In the genomic region with DNA sequence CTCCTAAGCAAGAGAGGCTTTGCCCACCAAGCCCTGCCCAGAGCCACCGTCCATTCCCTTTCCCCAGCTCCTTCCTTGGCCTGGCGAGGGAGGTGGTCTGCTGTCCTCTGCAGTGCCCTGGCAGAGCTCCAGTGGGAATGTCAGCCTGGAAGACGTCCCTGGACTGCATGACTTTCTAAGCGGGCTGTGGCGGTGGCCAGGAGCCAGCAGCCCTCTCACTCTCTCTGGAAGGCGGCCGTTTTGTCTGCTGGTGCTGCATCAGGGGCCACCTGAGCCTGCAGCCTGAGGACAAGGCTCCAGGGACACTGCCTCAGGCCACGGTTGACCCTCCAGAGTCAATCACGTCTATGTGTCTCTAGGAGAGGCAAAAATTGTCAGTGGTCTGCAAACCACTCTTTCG, we compare ENCODE assay signal across 22 cellular contexts.
DNase-seq lines count a peak whose midpoint lies in the region; ATAC-seq lines count a peak whose summit lies in the region.
"Had no signal": no experiment of that assay in that cellular context is flagged by ENCODE, and none has a peak within 500 bp of the region (broad histone marks: within the 10 kb centered on the region; RNA-seq: fewer than 3 reads in every experiment).

No MANE protein-coding gene starts in this region.

- H3K27ac ChIP-seq in stomach smooth muscle (ENCODE audit: low read length) = no peak overlapping the region
- H3K27ac ChIP-seq: adrenal gland; BLaER1 treated with 17β-estradiol and CSF1 and Interleukin-3, amounts not matched to agents 10 nM and 100 nM; colonic mucosa; uterus had no signal

- DNase-seq in M059J (ENCODE audit: low read depth) (peak; percentile 12), SK-N-DZ (ENCODE audit: low spot score) (peak; percentile 24), left ventricle myocardium superior (peak; percentile 61), DMS53 (lab: John Stamatoyannopoulos, UW) (no peak), T-helper 2 cell (no peak), NCI-H748 treated with DMSO at 0.1 percent for 48 hours (lab: John Stamatoyannopoulos, UW) (no peak)
- DNase-seq: activated CD4-positive, CD25-positive, alpha-beta regulatory T cell treated with anti-CD3 and anti-CD28 coated beads, Interleukin-2, amount 50 U/mL, for 72 hours; activated T-cell treated with anti-CD3 and anti-CD28 coated beads, Interleukin-2, amount 50 U/mL, for 4 hours; colonic mucosa; COR-L47; foreskin melanocyte; NCI-H1048; NCI-H187 treated with DMSO at 0.1 percent for 48 hours; NCI-H774; SIG-M5; small intestine; stimulated activated CD4-positive, alpha-beta T cell treated with anti-CD3 and anti-CD28 coated beads, Interleukin-1b, Interleukin-23, amount 100 ng/mL, for 48 hours; uterus had no signal

- intact Hi-C loops in left ventricle myocardium superior (cut with micrococcal nuclease) = no loop called here

- H3K27me3 ChIP-seq in stomach smooth muscle (ENCODE audit: control insufficient read depth in 1 of 2, insufficient read depth in 2 of 2, low read length in 2 of 2) = peaks cover 0 to 2% of the 10 kb centered on the region in 2 donors
- H3K27me3 ChIP-seq: adrenal gland; BLaER1 treated with 17β-estradiol and CSF1 and Interleukin-3, amounts not matched to agents 10 nM and 100 nM; colonic mucosa; uterus had no signal

- H3K9me3 ChIP-seq in stomach smooth muscle (ENCODE audit: control insufficient read depth in 2 of 2, low read length in 2 of 2) = no peaks in the 10 kb centered on the region
- H3K9me3 ChIP-seq: adrenal gland; BLaER1 treated with 17β-estradiol and CSF1 and Interleukin-3, amounts not matched to agents 10 nM and 100 nM; colonic mucosa; uterus had no signal

- no peaks in the 10 kb centered on the region for H3K36me3 ChIP-seq in stomach smooth muscle (ENCODE audit: control insufficient read depth in 2 of 2, insufficient read depth in 2 of 2, low read length in 2 of 2)
- H3K36me3 ChIP-seq: adrenal gland; BLaER1 treated with 17β-estradiol and CSF1 and Interleukin-3, amounts not matched to agents 10 nM and 100 nM; colonic mucosa; uterus had no signal

- ATAC-seq in left ventricle myocardium superior = peak; percentile 43
- ATAC-seq: activated T-cell treated with anti-CD3 and anti-CD28 coated beads, Interleukin-2, amount 50 U/mL, for 4 hours; esophagus mucosa had no signal

- peak overlapping the region; percentile 15 to 29 for H3K4me3 ChIP-seq in stomach smooth muscle (ENCODE audit: low read length in 2 of 2)
- H3K4me3 ChIP-seq: adrenal gland; BLaER1 treated with 17β-estradiol and CSF1 and Interleukin-3, amounts not matched to agents 10 nM and 100 nM; colonic mucosa; uterus had no signal

- peaks cover 9% of the 10 kb centered on the region for H3K4me1 ChIP-seq in stomach smooth muscle (ENCODE audit: control insufficient read depth, insufficient read depth, low read length)
- H3K4me1 ChIP-seq: adrenal gland, colonic mucosa, uterus had no signal

- no peak overlapping the region for H3K9ac ChIP-seq in stomach smooth muscle (ENCODE audit: low read length in 2 of 2)
- H3K9ac ChIP-seq: BLaER1 treated with 17β-estradiol and CSF1 and Interleukin-3, amounts not matched to agents 10 nM and 100 nM had no signal

Comparison
In these comparisons a context has a peak if more than half of its experiments do, and no peak if none do; other contexts are left out.
1. DNase-seq: peak in M059J (single experiment), SK-N-DZ (single experiment) and left ventricle myocardium superior (single experiment); none in DMS53 (single experiment), T-helper 2 cell (0 of 5) and NCI-H748 treated with DMSO at 0.1 percent for 48 hours (single experiment).